20 cellular contexts compared by ENCODE assay signal in the genomic region with DNA sequence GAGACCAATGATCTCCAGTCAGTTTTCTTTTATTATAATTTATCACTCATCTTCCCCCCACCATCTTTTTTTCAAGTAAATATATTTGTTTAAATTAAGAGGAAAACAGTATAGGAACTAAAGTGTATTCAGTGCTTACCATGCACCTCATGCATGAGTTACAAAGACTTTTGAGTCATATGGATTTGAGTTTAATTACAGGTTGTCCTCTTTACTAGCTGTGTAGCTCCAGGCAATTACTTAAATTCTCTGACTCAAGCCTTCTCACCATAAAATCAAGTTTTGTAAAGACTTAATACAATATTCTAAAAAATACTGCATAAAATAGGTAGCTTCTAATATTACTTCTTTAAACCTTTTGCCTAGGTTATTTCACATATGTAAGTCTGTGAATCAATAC.
"Had no signal": no experiment of that assay in that cellular context is flagged by ENCODE, and none has a peak within 500 bp of the region (broad histone marks: within the 10 kb centered on the region; RNA-seq: fewer than 3 reads in every experiment).

No MANE protein-coding gene starts in this region.

- H3K4me3 ChIP-seq: MG63, SJSA1, SK-N-MC had no signal

- H3K9me3 ChIP-seq: SJSA1 had no signal

- ATAC-seq: Panc1 had no signal

- H3K36me3 ChIP-seq: MG63, SJSA1 had no signal

- H3K4me1 ChIP-seq: SJSA1 had no signal

- H3K27ac ChIP-seq: SJSA1, SK-N-MC had no signal

- H3K27me3 ChIP-seq: MG63, SJSA1 had no signal

- DNase-seq: KBM-7, MG63, NCI-H1092, NCI-H1105 treated with DMSO at 0.1 percent for 48 hours, NCI-H1417 treated with DMSO at 0.1 percent for 48 hours, NCI-H187, NCI-H2029, NCI-H2081 treated with DMSO at 0.1 percent for 48 hours, NCI-H2171, NCI-H226, NCI-H446, NCI-H510A, NCI-H524 treated with DMSO at 0.1 percent for 48 hours, NCI-H69, NCI-H774, Right ventricle myocardium superior, SIG-M5 had no signal
